ENCODE assay signal across 2 cellular contexts in the genomic region with DNA sequence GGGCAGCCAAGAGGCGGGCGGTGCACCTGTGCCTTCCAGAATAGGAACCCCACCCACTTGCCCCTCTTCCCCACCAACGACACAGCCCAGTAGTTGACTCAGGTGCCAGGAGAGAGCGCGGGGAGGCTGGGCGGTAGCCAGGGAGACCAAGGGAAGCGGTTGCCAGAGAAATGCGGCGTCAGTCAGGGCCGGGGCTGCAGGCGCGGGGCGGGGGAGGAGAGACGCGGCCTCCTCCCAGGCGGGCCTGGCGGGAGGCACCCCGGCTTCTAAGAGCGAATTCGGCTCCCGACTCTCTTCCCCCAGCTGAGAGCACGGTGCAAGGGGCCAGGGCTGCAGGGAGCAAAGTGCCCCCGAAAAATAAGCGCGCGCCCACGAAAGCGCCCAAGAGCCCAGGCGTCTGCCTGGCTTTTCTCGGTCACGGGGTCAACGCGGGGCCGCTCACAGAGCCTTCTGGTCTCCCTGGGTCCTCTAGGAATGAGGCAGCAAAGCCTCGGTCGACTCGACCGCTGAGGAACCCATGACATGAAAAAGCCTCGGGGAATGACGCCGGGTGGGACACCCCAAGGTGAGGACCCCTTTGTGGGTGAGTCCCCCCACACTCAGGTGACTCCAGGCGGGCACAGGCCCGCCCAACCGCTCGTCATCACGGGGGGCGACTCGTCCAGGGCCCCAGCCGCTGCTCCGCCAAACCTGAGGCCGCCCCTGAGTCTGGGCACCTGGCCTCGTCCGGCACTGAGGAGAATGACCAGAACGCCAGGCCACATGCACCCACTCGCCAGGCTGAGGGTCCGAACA.
TF ChIP-seq lines count a peak whose summit lies in the region.

No MANE protein-coding gene starts in this region.

TF ChIP-seq in SK-N-SH treated with all-trans-retinoic acid at 6 μM for 48 hours, 23 proteins besides CTCF, POLR2A, EP300 and RAD21 (continued from another document):
- TF ChIP-seq ESRRG (CRISPR knock-in tag; IDR thresholded peaks at IDR 0.05) (no peak), CSDC2 (CRISPR knock-in tag; IDR thresholded peaks at IDR 0.05) (no peak), TCF4 (CRISPR knock-in tag; IDR thresholded peaks at IDR 0.05; ENCODE audit: borderline replicate concordance) (no peak), TOX (CRISPR knock-in tag; IDR thresholded peaks at IDR 0.05; ENCODE audit: borderline replicate concordance) (no peak), CSRNP3 (CRISPR knock-in tag; IDR thresholded peaks at IDR 0.05) (no peak), PPARA (CRISPR knock-in tag; IDR thresholded peaks at IDR 0.05; ENCODE audit: borderline replicate concordance) (no peak), RARB (CRISPR knock-in tag; IDR thresholded peaks at IDR 0.05) (no peak), ZNF565 (CRISPR knock-in tag; conservative IDR thresholded peaks at IDR 0.05; ENCODE audit: low read depth) (no peak), GLIS3 (CRISPR knock-in tag; IDR thresholded peaks at IDR 0.05) (no peak), OSR1 (CRISPR knock-in tag; IDR thresholded peaks at IDR 0.05) (no peak), ZC3H10 (CRISPR knock-in tag; IDR thresholded peaks at IDR 0.05) (no peak), ZNF8 (CRISPR knock-in tag; IDR thresholded peaks at IDR 0.05) (no peak), SNAI2 (CRISPR knock-in tag; IDR thresholded peaks at IDR 0.05) (no peak), ZNF70 (CRISPR knock-in tag; IDR thresholded peaks at IDR 0.05) (no peak), ZFP3 (CRISPR knock-in tag; IDR thresholded peaks at IDR 0.05) (no peak)
- TF ChIP-seq, protein P1, sequence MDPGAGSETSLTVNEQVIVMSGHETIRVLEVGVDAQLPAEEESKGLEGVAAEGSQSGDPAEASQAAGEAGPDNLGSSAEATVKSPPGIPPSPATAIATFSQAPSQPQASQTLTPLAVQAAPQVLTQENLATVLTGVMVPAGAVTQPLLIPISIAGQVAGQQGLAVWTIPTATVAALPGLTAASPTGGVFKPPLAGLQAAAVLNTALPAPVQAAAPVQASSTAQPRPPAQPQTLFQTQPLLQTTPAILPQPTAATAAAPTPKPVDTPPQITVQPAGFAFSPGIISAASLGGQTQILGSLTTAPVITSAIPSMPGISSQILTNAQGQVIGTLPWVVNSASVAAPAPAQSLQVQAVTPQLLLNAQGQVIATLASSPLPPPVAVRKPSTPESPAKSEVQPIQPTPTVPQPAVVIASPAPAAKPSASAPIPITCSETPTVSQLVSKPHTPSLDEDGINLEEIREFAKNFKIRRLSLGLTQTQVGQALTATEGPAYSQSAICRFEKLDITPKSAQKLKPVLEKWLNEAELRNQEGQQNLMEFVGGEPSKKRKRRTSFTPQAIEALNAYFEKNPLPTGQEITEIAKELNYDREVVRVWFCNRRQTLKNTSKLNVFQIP (CRISPR knock-in tag; IDR thresholded peaks at IDR 0.05; ENCODE audit: borderline replicate concordance, low read depth): no peak
- TF ChIP-seq, protein P2, sequence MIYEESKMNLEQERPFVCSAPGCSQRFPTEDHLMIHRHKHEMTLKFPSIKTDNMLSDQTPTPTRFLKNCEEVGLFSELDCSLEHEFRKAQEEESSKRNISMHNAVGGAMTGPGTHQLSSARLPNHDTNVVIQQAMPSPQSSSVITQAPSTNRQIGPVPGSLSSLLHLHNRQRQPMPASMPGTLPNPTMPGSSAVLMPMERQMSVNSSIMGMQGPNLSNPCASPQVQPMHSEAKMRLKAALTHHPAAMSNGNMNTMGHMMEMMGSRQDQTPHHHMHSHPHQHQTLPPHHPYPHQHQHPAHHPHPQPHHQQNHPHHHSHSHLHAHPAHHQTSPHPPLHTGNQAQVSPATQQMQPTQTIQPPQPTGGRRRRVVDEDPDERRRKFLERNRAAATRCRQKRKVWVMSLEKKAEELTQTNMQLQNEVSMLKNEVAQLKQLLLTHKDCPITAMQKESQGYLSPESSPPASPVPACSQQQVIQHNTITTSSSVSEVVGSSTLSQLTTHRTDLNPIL (CRISPR knock-in tag; IDR thresholded peaks at IDR 0.05; ENCODE audit: low read depth): no peak

TF ChIP-seq in WTC11, 78 proteins besides CTCF, POLR2A, EP300 and RAD21 (continued from another document):
- TF ChIP-seq E2F4 (CRISPR knock-in tag; IDR thresholded peaks at IDR 0.05; ENCODE audit: borderline replicate concordance, low read depth) (peak; percentile 67; the same call in 1 of the 2 replicates), ATF3 (CRISPR knock-in tag; conservative IDR thresholded peaks at IDR 0.05) (0 out of 2 replicates have a peak, but pooled peaks have one; percentile 37), KAT7 (CRISPR knock-in tag; IDR thresholded peaks at IDR 0.05; ENCODE audit: borderline replicate concordance) (no peak), MYBL2 (CRISPR knock-in tag; IDR thresholded peaks at IDR 0.05) (0 out of 2 replicates have a peak, but pooled peaks have one; percentile 1), OVOL2 (CRISPR knock-in tag; IDR thresholded peaks at IDR 0.05; ENCODE audit: borderline replicate concordance) (no peak), SP1 (CRISPR knock-in tag; conservative IDR thresholded peaks at IDR 0.05) (0 out of 2 replicates have a peak, but pooled peaks have one; percentile 18), GABPB1 (CRISPR knock-in tag; IDR thresholded peaks at IDR 0.05) (no peak), NFE2L1 (CRISPR knock-in tag; IDR thresholded peaks at IDR 0.05) (no peak)
- TF ChIP-seq, protein P3, sequence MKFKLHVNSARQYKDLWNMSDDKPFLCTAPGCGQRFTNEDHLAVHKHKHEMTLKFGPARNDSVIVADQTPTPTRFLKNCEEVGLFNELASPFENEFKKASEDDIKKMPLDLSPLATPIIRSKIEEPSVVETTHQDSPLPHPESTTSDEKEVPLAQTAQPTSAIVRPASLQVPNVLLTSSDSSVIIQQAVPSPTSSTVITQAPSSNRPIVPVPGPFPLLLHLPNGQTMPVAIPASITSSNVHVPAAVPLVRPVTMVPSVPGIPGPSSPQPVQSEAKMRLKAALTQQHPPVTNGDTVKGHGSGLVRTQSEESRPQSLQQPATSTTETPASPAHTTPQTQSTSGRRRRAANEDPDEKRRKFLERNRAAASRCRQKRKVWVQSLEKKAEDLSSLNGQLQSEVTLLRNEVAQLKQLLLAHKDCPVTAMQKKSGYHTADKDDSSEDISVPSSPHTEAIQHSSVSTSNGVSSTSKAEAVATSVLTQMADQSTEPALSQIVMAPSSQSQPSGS (CRISPR knock-in tag; IDR thresholded peaks at IDR 0.05; ENCODE audit: borderline replicate concordance, low read depth): no peak
- TF ChIP-seq, protein P4, sequence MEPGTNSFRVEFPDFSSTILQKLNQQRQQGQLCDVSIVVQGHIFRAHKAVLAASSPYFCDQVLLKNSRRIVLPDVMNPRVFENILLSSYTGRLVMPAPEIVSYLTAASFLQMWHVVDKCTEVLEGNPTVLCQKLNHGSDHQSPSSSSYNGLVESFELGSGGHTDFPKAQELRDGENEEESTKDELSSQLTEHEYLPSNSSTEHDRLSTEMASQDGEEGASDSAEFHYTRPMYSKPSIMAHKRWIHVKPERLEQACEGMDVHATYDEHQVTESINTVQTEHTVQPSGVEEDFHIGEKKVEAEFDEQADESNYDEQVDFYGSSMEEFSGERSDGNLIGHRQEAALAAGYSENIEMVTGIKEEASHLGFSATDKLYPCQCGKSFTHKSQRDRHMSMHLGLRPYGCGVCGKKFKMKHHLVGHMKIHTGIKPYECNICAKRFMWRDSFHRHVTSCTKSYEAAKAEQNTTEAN (CRISPR knock-in tag; IDR thresholded peaks at IDR 0.05): 0 out of 2 replicates have a peak, but pooled peaks have one; percentile 76
